31 cellular contexts compared by ENCODE assay signal in the genomic region with DNA sequence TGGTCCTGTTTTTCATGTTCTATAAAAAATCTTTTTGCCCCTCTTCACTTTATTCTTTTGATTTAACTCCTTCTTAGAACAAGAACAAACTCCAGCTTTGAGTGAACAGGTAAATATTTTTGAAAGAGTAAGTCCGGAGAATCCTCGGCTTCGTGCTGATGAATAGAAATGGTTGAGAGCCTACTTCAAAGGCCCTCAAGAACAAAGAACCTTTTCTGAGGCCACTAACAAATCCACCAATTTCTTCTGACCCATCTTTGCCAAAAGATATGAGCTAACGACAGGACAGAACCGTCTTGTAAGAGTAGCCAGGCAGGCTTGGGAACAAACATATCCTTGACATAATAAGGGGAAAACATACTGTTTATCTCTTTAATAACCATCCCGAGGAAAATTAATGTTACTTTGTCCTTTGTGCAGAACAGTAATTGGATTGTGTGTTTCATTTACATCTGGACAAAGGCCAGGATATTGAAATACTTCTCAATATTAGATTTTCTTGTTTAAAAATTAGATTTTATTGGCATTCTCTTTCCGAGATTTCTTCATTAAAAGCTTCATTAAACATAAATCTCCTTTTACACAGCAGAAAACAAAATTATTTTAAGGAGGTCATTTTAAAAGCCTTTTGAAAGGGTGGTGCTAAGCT. TPM values are rescaled to one million over a fixed set of nuclear protein-coding genes. Genes with fewer than 3 reads are reported as not detected.
"Had no signal": no experiment of that assay in that cellular context is flagged by ENCODE, and none has a peak within 500 bp of the region (broad histone marks: within the 10 kb centered on the region; RNA-seq: fewer than 3 reads in every experiment).

No MANE protein-coding gene starts in this region.

- H3K4me2 ChIP-seq: KMS-11 had no signal

- ATAC-seq: activated CD8-positive, alpha-beta memory T cell treated with anti-CD3 and anti-CD28 coated beads, Interleukin-2, amount 10 ng/mL, durations not matched to agents 7 days and 5 days; activated naive CD4-positive, alpha-beta T cell treated with anti-CD3 and anti-CD28 coated beads, Interleukin-2, amount 50 U/mL, for 72 hours; activated naive CD8-positive, alpha-beta T cell treated with anti-CD3 and anti-CD28 coated beads, Interleukin-2, amount 50 U/mL, for 24 hours; body of pancreas; T-helper 17 cell had no signal

- H3K27me3 ChIP-seq: ascending aorta, body of pancreas, MG63 had no signal

- H3K9ac ChIP-seq: KMS-11 had no signal

- H3K4me1 ChIP-seq: ascending aorta, body of pancreas had no signal

- FAIRE-seq: bronchial epithelial cell had no signal

- H3K4me3 ChIP-seq: ascending aorta, body of pancreas, MG63 had no signal

- H3K27ac ChIP-seq: ascending aorta, body of pancreas, KMS-11 had no signal

- DNase-seq: activated B cell treated with CpG ODN at 0.5 μM for 24 hours; activated CD4-positive, alpha-beta T cell treated with anti-CD3 and anti-CD28 coated beads for 1 hour; activated CD4-positive, alpha-beta T cell treated with anti-CD3 and anti-CD28 coated beads, Interleukin-2, amount 10 ng/mL, durations not matched to agents 24 days and 14 days; activated CD4-positive, alpha-beta T cell treated with anti-CD3 and anti-CD28 coated beads, Interleukin-2, amount 50 U/mL, for 48 hours; activated CD8-positive, alpha-beta memory T cell treated with anti-CD3 and anti-CD28 coated beads, Interleukin-2, amount 10 ng/mL, durations not matched to agents 7 days and 5 days; activated effector memory CD4-positive, alpha-beta T cell treated with Interleukin-2 at 50 U/mL for 16 hours; activated naive CD4-positive, alpha-beta T cell; activated naive CD8-positive, alpha-beta T cell treated with anti-CD3 and anti-CD28 coated beads, Interleukin-2, amount 50 U/mL, for 24 hours; activated T-cell treated with anti-CD3 and anti-CD28 coated beads, Interleukin-2, amount 50 U/mL, for 24 hours; amniotic stem cell; body of pancreas; central memory CD4-positive, alpha-beta T cell; MG63; MV-4-11; NCI-H1092 treated with DMSO at 0.1 percent for 48 hours; NCI-H1436 treated with DMSO at 0.1 percent for 48 hours; NCI-H187; NCI-H2081 treated with DMSO at 0.1 percent for 48 hours; NCI-H345; NCI-H510A; NCI-H526 treated with DMSO at 0.1 percent for 48 hours; NCI-H82; T-helper 17 cell; T-helper 9 cell had no signal

- H3K36me3 ChIP-seq: ascending aorta, MG63 had no signal

- H3K9me3 ChIP-seq: ascending aorta, body of pancreas, MG63 had no signal

RNA-seq across cellular contexts. Expression of a gene that starts 52.9 kb away (rescaled TPM):
- total RNA-seq: activated B cell treated with CpG ODN at 0.5 μM for 24 hours; activated CD4-positive, alpha-beta T cell treated with anti-CD3 and anti-CD28 coated beads, Interleukin-2, amount 10 ng/mL, durations not matched to agents 24 days and 14 days; activated CD8-positive, alpha-beta memory T cell treated with anti-CD3 and anti-CD28 coated beads, Interleukin-2, amount 10 ng/mL, durations not matched to agents 7 days and 5 days; activated naive CD4-positive, alpha-beta T cell treated with anti-CD3 and anti-CD28 coated beads, Interleukin-2, amount 50 U/mL, for 72 hours; activated T-helper 1 cell treated with anti-CD3 and anti-CD28 coated beads, Interleukin-12 subunit alpha, Interleukin-12 subunit beta, Interleukin-2, Interleukin-4 antibody, amounts not matched to agents 30 ng/mL and 10 ng/mL and 1 ng/mL, durations not matched to agents 14 hours and 24 hours and 36 hours; ascending aorta; body of pancreas; bronchial epithelial cell; chondrocyte; RPMI7951; T-helper 17 cell had no signal
